In the genomic region with DNA sequence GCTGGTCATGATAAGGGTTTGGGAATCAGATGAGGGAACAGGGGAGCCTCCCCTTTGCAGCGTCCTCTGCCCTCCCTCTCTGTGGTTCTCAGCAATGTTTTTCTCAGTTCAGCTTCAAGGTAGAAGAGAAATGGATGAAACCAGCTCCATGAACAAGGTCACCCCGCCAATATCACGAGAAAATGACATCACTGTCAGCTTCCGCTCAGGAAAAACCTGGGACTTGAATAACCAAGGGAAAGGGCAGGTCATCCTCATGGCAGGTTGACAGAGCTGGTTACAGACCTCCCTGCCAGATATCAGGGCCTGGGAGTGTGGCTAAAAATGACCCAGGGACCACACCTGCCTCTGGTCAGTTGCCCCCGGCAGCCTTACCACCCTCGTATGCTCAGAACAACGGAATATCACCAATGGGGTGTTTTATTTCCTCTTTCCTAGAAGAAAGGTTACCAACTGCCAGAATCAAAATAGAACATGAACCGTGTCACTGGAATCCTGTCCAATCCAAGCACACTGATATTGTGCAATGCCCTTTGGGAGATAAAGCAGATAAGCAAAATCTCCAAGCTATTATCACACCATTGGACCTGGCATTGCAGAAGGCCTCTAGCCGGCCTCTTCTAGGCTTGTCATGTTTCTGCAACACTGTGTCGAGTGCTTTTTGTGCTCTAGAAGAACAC, we compare ENCODE assay signal across 1 cellular context.
TF ChIP-seq lines count a peak whose summit lies in the region.

No MANE protein-coding gene starts in this region.

TF ChIP-seq in K562, 482 proteins besides CTCF, POLR2A, EP300 and RAD21 (continued from another document and continues in another):
- TF ChIP-seq ATF1 (CRISPR knock-in tag; IDR thresholded peaks at IDR 0.05), result no peak
- TF ChIP-seq ATF1 (tag; IDR thresholded peaks at IDR 0.05), result peak; percentile 87
- TF ChIP-seq ZNF444 (CRISPR knock-in tag; IDR thresholded peaks at IDR 0.05), result no peak
- TF ChIP-seq, protein P1, sequence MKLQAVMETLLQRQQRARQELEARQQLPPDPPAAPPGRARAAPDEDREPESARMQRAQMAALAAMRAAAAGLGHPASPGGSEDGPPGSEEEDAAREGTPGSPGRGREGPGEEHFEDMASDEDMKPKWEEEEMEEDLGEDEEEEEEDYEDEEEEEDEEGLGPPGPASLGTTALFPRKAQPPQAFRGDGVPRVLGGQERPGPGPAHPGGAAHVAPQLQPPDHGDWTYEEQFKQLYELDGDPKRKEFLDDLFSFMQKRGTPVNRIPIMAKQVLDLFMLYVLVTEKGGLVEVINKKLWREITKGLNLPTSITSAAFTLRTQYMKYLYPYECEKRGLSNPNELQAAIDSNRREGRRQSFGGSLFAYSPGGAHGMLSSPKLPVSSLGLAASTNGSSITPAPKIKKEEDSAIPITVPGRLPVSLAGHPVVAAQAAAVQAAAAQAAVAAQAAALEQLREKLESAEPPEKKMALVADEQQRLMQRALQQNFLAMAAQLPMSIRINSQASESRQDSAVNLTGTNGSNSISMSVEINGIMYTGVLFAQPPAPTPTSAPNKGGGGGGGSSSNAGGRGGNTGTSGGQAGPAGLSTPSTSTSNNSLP (IDR thresholded peaks at IDR 0.05; ENCODE audit: borderline replicate concordance, low read depth, low read length), result peak; percentile 94
- peak; percentile 38; the same call in 1 of the 2 replicates for TF ChIP-seq RBFOX2 (IDR thresholded peaks at IDR 0.05; ENCODE audit: low read depth, low read length)
- no peak for TF ChIP-seq NKRF (IDR thresholded peaks at IDR 0.05; ENCODE audit: borderline replicate concordance)
- no peak for TF ChIP-seq CHD1 (IDR thresholded peaks at IDR 0.05; ENCODE audit: low read length)
- peak; percentile 83; the same call in 1 of the 2 replicates for TF ChIP-seq KLF6 (CRISPR knock-in tag; IDR thresholded peaks at IDR 0.05; ENCODE audit: borderline replicate concordance)
- no peak; the same call in 1 of the 2 replicates for TF ChIP-seq HSF4 (CRISPR knock-in tag; IDR thresholded peaks at IDR 0.05; ENCODE audit: borderline replicate concordance)
- no peak for TF ChIP-seq DNMT1 (IDR thresholded peaks at IDR 0.05)
- TF ChIP-seq NELFE (IDR thresholded peaks at IDR 0.05; ENCODE audit: insufficient read depth, insufficient read length), result no peak
- TF ChIP-seq, protein P2, sequence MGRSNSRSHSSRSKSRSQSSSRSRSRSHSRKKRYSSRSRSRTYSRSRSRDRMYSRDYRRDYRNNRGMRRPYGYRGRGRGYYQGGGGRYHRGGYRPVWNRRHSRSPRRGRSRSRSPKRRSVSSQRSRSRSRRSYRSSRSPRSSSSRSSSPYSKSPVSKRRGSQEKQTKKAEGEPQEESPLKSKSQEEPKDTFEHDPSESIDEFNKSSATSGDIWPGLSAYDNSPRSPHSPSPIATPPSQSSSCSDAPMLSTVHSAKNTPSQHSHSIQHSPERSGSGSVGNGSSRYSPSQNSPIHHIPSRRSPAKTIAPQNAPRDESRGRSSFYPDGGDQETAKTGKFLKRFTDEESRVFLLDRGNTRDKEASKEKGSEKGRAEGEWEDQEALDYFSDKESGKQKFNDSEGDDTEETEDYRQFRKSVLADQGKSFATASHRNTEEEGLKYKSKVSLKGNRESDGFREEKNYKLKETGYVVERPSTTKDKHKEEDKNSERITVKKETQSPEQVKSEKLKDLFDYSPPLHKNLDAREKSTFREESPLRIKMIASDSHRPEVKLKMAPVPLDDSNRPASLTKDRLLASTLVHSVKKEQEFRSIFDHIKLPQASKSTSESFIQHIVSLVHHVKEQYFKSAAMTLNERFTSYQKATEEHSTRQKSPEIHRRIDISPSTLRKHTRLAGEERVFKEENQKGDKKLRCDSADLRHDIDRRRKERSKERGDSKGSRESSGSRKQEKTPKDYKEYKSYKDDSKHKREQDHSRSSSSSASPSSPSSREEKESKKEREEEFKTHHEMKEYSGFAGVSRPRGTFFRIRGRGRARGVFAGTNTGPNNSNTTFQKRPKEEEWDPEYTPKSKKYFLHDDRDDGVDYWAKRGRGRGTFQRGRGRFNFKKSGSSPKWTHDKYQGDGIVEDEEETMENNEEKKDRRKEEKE (IDR thresholded peaks at IDR 0.05; ENCODE audit: borderline replicate concordance in 1 of 2, control insufficient read depth in 1 of 2, low read depth in 2 of 2, low read length in 1 of 2), result no peak
- TF ChIP-seq ZSCAN29 (IDR thresholded peaks at IDR 0.05), result no peak
- peak; percentile 76; the same call in 1 of the 2 replicates for TF ChIP-seq TOE1 (IDR thresholded peaks at IDR 0.05; ENCODE audit: borderline replicate concordance)
- no peak for TF ChIP-seq TOE1 (CRISPR knock-in tag; IDR thresholded peaks at IDR 0.05; ENCODE audit: borderline replicate concordance, low read depth)
- TF ChIP-seq, protein P3, sequence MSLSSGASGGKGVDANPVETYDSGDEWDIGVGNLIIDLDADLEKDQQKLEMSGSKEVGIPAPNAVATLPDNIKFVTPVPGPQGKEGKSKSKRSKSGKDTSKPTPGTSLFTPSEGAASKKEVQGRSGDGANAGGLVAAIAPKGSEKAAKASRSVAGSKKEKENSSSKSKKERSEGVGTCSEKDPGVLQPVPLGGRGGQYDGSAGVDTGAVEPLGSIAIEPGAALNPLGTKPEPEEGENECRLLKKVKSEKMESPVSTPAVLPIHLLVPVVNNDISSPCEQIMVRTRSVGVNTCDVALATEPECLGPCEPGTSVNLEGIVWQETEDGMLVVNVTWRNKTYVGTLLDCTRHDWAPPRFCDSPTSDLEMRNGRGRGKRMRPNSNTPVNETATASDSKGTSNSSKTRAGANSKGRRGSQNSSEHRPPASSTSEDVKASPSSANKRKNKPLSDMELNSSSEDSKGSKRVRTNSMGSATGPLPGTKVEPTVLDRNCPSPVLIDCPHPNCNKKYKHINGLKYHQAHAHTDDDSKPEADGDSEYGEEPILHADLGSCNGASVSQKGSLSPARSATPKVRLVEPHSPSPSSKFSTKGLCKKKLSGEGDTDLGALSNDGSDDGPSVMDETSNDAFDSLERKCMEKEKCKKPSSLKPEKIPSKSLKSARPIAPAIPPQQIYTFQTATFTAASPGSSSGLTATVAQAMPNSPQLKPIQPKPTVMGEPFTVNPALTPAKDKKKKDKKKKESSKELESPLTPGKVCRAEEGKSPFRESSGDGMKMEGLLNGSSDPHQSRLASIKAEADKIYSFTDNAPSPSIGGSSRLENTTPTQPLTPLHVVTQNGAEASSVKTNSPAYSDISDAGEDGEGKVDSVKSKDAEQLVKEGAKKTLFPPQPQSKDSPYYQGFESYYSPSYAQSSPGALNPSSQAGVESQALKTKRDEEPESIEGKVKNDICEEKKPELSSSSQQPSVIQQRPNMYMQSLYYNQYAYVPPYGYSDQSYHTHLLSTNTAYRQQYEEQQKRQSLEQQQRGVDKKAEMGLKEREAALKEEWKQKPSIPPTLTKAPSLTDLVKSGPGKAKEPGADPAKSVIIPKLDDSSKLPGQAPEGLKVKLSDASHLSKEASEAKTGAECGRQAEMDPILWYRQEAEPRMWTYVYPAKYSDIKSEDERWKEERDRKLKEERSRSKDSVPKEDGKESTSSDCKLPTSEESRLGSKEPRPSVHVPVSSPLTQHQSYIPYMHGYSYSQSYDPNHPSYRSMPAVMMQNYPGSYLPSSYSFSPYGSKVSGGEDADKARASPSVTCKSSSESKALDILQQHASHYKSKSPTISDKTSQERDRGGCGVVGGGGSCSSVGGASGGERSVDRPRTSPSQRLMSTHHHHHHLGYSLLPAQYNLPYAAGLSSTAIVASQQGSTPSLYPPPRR (CRISPR knock-in tag; IDR thresholded peaks at IDR 0.05; ENCODE audit: borderline replicate concordance), result no peak
- TF ChIP-seq HDAC2 (IDR thresholded peaks at IDR 0.05), result peak; percentile 78
- TF ChIP-seq SP2 (IDR thresholded peaks at IDR 0.05; ENCODE audit: extremely low read depth, low read depth, low read length, poor library complexity, severe bottlenecking), result no peak
- no peak for TF ChIP-seq ZBTB7A (IDR thresholded peaks at IDR 0.05; ENCODE audit: borderline replicate concordance, control insufficient read depth, low read depth, low read length)
- TF ChIP-seq MEF2A (IDR thresholded peaks at IDR 0.05; ENCODE audit: control insufficient read depth, low read depth, low read length), result peak; percentile 87
- no peak for TF ChIP-seq TCF15 (CRISPR knock-in tag; IDR thresholded peaks at IDR 0.05)
- no peak for TF ChIP-seq ZKSCAN3 (CRISPR knock-in tag; IDR thresholded peaks at IDR 0.05)
- TF ChIP-seq ZBTB9 (CRISPR knock-in tag; IDR thresholded peaks at IDR 0.05), result peak; percentile 33; the same call in 1 of the 2 replicates
- TF ChIP-seq IRF2 (CRISPR knock-in tag; IDR thresholded peaks at IDR 0.05), result no peak
- no peak for TF ChIP-seq CSDE1 (IDR thresholded peaks at IDR 0.05)
- TF ChIP-seq HNRNPH1 (optimal IDR thresholded peaks at IDR 0.05; ENCODE audit: low read depth, low read length), result no peak
- TF ChIP-seq HCFC1 (IDR thresholded peaks at IDR 0.05; ENCODE audit: low read depth, low read length), result no peak
- TF ChIP-seq SREBF2 (CRISPR knock-in tag; IDR thresholded peaks at IDR 0.05), result no peak
- no peak for TF ChIP-seq BRCA1 (IDR thresholded peaks at IDR 0.05)
- TF ChIP-seq BRCA1 (CRISPR knock-in tag; IDR thresholded peaks at IDR 0.05), result no peak
- peak; percentile 57; the same call in 1 of the 2 replicates for TF ChIP-seq SMAD3 (CRISPR knock-in tag; conservative IDR thresholded peaks at IDR 0.05)
- TF ChIP-seq SMC3 (conservative IDR thresholded peaks at IDR 0.05; ENCODE audit: insufficient read depth, low read depth, low read length), result 0 out of 2 replicates have a peak, but pooled peaks have one; percentile 2
- no peak for TF ChIP-seq CBX5 (IDR thresholded peaks at IDR 0.05; ENCODE audit: borderline replicate concordance, low read depth)
- TF ChIP-seq ZNF778 (CRISPR knock-in tag; IDR thresholded peaks at IDR 0.05), result no peak
- no peak for TF ChIP-seq MTA1 (IDR thresholded peaks at IDR 0.05; ENCODE audit: borderline replicate concordance)
- no peak for TF ChIP-seq POLR3G (IDR thresholded peaks at IDR 0.05; ENCODE audit: extremely low read depth, insufficient read length, insufficient replicate concordance)
- TF ChIP-seq ILF3 (IDR thresholded peaks at IDR 0.05; ENCODE audit: borderline replicate concordance), result no peak
- peak; percentile 72 for TF ChIP-seq CC2D1A (IDR thresholded peaks at IDR 0.05)
- TF ChIP-seq SIN3B (IDR thresholded peaks at IDR 0.05; ENCODE audit: low read depth), result no peak
- no peak; the same call in 1 of the 2 replicates for TF ChIP-seq NFATC3 (IDR thresholded peaks at IDR 0.05)
- TF ChIP-seq RAD51 (IDR thresholded peaks at IDR 0.05; ENCODE audit: borderline replicate concordance, low read depth), result no peak
- TF ChIP-seq, protein P4, sequence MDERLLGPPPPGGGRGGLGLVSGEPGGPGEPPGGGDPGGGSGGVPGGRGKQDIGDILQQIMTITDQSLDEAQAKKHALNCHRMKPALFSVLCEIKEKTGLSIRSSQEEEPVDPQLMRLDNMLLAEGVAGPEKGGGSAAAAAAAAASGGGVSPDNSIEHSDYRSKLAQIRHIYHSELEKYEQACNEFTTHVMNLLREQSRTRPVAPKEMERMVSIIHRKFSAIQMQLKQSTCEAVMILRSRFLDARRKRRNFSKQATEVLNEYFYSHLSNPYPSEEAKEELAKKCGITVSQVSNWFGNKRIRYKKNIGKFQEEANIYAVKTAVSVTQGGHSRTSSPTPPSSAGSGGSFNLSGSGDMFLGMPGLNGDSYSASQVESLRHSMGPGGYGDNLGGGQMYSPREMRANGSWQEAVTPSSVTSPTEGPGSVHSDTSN (CRISPR knock-in tag; IDR thresholded peaks at IDR 0.05; ENCODE audit: low read depth), result no peak
- TF ChIP-seq, protein P4 (tag; conservative IDR thresholded peaks at IDR 0.05; ENCODE audit: low read depth), result no peak
- no peak for TF ChIP-seq PCBP1 (IDR thresholded peaks at IDR 0.05; ENCODE audit: low read depth, low read length, poor library complexity, severe bottlenecking)
- TF ChIP-seq CEBPG (CRISPR knock-in tag; IDR thresholded peaks at IDR 0.05), result peak; percentile 99
- TF ChIP-seq CEBPG (tag; conservative IDR thresholded peaks at IDR 0.05 in 1 of 2, IDR thresholded peaks at IDR 0.05 in 1 of 2), result peak; percentile 99 to 100
- no peak for TF ChIP-seq SRSF3 (IDR thresholded peaks at IDR 0.05; ENCODE audit: insufficient read depth, low read length)
- TF ChIP-seq LARP7 (IDR thresholded peaks at IDR 0.05), result no peak
- TF ChIP-seq FOXK2 (conservative IDR thresholded peaks at IDR 0.05 in 1 of 2, IDR thresholded peaks at IDR 0.05 in 1 of 2; ENCODE audit: low read depth in 2 of 2), result no peak
- TF ChIP-seq NCOR1 (IDR thresholded peaks at IDR 0.05), result peak; percentile 42
- TF ChIP-seq RCOR1 (IDR thresholded peaks at IDR 0.05; ENCODE audit: borderline replicate concordance in 1 of 2, low read depth in 2 of 2, low read length in 2 of 2), result peak; percentile 64 to 89; a peak in 3 of 4 replicates
- no peak; the same call in 1 of the 2 replicates for TF ChIP-seq ILK (tag; IDR thresholded peaks at IDR 0.05; ENCODE audit: borderline replicate concordance, low read depth)
